ENCODE assay signal across 22 cellular contexts in the genomic region with DNA sequence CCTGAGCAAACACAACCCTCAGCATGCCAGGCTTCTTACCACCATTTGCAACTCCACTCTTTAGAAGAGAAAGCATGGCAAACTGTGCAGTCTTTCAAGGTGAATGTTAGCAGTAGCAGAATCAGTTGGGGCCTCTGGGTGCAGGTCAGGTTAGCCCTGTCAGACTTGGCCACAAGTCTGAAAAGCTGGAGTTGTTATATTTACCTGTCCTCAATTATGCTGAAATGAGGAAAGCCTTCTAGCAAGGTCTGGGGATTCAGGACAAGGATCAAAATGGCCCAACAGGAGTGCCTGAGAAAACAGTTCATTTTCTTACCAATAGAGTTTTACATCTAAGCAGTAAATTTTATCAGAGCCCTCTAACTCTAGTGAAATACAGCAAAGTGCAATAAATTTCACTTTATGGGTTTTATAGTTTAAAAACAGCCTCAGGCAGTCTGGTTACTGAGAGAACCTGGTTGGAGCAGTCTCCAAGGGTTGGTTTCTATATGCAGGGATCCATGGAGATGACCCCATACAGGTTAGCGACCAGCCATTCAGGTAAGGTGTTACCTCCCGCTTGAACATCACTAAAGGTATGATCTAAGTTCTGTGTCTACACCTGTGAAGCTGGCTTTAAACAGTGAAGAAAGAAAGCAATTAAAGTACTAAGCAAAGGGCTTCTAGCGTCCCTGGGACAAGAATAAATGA.
DNase-seq lines count a peak whose midpoint lies in the region; ATAC-seq and TF ChIP-seq lines count a peak whose summit lies in the region.
"Had no signal": no experiment of that assay in that cellular context is flagged by ENCODE, and none has a peak within 500 bp of the region (broad histone marks: within the 10 kb centered on the region; RNA-seq: fewer than 3 reads in every experiment).

No MANE protein-coding gene starts in this region.

- WGBS in transverse colon (ENCODE audit: low coverage in 1 of 2), 2 donors, result 48 to 59% methylated on average over 3 of the region's 3 CpGs

- H3K27ac Mint-ChIP-seq in MCF 10A (ENCODE audit: low read depth, unreplicated experiment) (no peak overlapping the region), mesothelial cell of epicardium (peak overlapping the region; percentile 84)
- H3K27ac Mint-ChIP-seq: B cell; CD4-positive, CD25-positive, alpha-beta regulatory T cell; CD8-positive, alpha-beta T cell had no signal

- CTCF ChIA-PET in MCF 10A (lab: Yijun Ruan, JAX), result no interaction called here
- CTCF ChIA-PET in HEK293T (lab: Yijun Ruan, JAX), result no interaction called here

- H3K36me3 Mint-ChIP-seq in MCF 10A (ENCODE audit: insufficient read depth, unreplicated experiment) (no peaks in the 10 kb centered on the region), mesothelial cell of epicardium (peaks cover 2% of the 10 kb centered on the region)
- H3K36me3 Mint-ChIP-seq: CD4-positive, CD25-positive, alpha-beta regulatory T cell; CD8-positive, alpha-beta T cell had no signal

- in situ Hi-C loops in T47D (cut with HindIII; ENCODE audit: low pct_unique_long_range_greater_than_20kb, low sequenced_read_pairs) (no loop called here), transverse colon (cut with MboI; ENCODE audit: low pct_ligation_motif_present in 1 of 4, low pct_unique_long_range_greater_than_20kb in 1 of 4, low sequenced_read_pairs in 3 of 4) (no loop called here)

- TF ChIP-seq CTCF in MCF 10A (IDR thresholded peaks at IDR 0.05; ENCODE audit: unreplicated experiment) (no peak), mesothelial cell of epicardium (IDR thresholded peaks at IDR 0.05; ENCODE audit: unreplicated experiment) (no peak), transverse colon (IDR thresholded peaks at IDR 0.05) (no peak)

- ATAC-seq in left colon (peak; percentile 22), HG02938 (IDR thresholded peaks at IDR 0.05; ENCODE audit: unreplicated experiment) (no peak)
- ATAC-seq: CD8-positive, alpha-beta T cell; GM12878 had no signal

- no TSS peak for BruUV-seq in MCF 10A (replicated peaks; lab: Mats Ljungman, UMichigan)

- no peaks in the 10 kb centered on the region for H3K36me3 ChIP-seq in transverse colon
- H3K36me3 ChIP-seq: BLaER1, HAP-1 had no signal

- no peaks in the 10 kb centered on the region for H3K27me3 ChIP-seq in transverse colon
- H3K27me3 ChIP-seq: BLaER1 had no signal

- H3K4me3 Mint-ChIP-seq in MCF 10A (ENCODE audit: unreplicated experiment), result no peak overlapping the region
- H3K4me3 Mint-ChIP-seq in mesothelial cell of epicardium, result no peak overlapping the region
- H3K4me3 Mint-ChIP-seq: B cell; CD4-positive, CD25-positive, alpha-beta regulatory T cell; CD8-positive, alpha-beta T cell had no signal

- intact Hi-C loops in MCF 10A (cut with micrococcal nuclease), result no loop called here
- intact Hi-C loops in left colon (cut with DNase I, micrococcal nuclease), result no loop called here
- intact Hi-C loops in transverse colon (cut with DNase I; ENCODE audit: low total_unique reads), result no loop called here

- no peaks in the 10 kb centered on the region for H3K4me1 Mint-ChIP-seq in MCF 10A (ENCODE audit: insufficient read depth, unreplicated experiment)
- H3K4me1 Mint-ChIP-seq in mesothelial cell of epicardium, result peaks cover 20% of the 10 kb centered on the region
- H3K4me1 Mint-ChIP-seq: B cell; CD4-positive, CD25-positive, alpha-beta regulatory T cell had no signal

- no peaks in the 10 kb centered on the region for H3K9me3 ChIP-seq in transverse colon
- H3K9me3 ChIP-seq: BLaER1, Caco-2, HAP-1 had no signal

- no peak overlapping the region for H3K27ac ChIP-seq in transverse colon
- H3K27ac ChIP-seq: 22Rv1, BLaER1, C4-2B had no signal

- no peak for TF ChIP-seq EP300 in transverse colon (IDR thresholded peaks at IDR 0.05; ENCODE audit: low read depth)

- POLR2A ChIA-PET in MCF 10A (lab: Yijun Ruan, JAX) (no interaction called here), HEK293T (lab: Yijun Ruan, JAX) (no interaction called here)

- no peak for TF ChIP-seq POLR2A in transverse colon (IDR thresholded peaks at IDR 0.05)

- H3K27me3 Mint-ChIP-seq in MCF 10A (ENCODE audit: insufficient read depth, unreplicated experiment) (peaks cover 52% of the 10 kb centered on the region), mesothelial cell of epicardium (ENCODE audit: low read depth) (no peaks in the 10 kb centered on the region)
- H3K27me3 Mint-ChIP-seq: B cell; CD4-positive, CD25-positive, alpha-beta regulatory T cell had no signal

- peaks cover 0 to 7% (median 0%) of the 10 kb centered on the region in 4 donors for H3K4me1 ChIP-seq in transverse colon
- H3K4me1 ChIP-seq: BLaER1, Caco-2, HAP-1 had no signal

- H3K9me3 Mint-ChIP-seq in MCF 10A (ENCODE audit: unreplicated experiment) (no peaks in the 10 kb centered on the region), mesothelial cell of epicardium (peaks cover 21% of the 10 kb centered on the region)
- H3K9me3 Mint-ChIP-seq: CD8-positive, alpha-beta T cell had no signal

- peak; percentile 37 to 78 for DNase-seq in T47D (ENCODE audit: low read depth in 1 of 2, low spot score in 1 of 2)
- no peak for DNase-seq in MCF 10A (ENCODE audit: unreplicated experiment)
- DNase-seq in HEK293T (ENCODE audit: extremely low spot score), result peak; percentile 23
- no peak for DNase-seq in left colon
- no peak for DNase-seq in mesothelial cell of epicardium (ENCODE audit: low spot score in 2 of 2, unreplicated experiment in 2 of 2)
- DNase-seq in transverse colon, result no peak
- no peak for DNase-seq in putamen (ENCODE audit: low spot score)
- DNase-seq: Caco-2; CD4-positive, CD25-positive, alpha-beta regulatory T cell; CD8-positive, alpha-beta T cell; DMS153; DMS79; EL; GDM1; GOT3 had no signal

- no peak overlapping the region for H3K4me3 ChIP-seq in transverse colon
- H3K4me3 ChIP-seq: BLaER1, GM12878, HAP-1 had no signal

TF ChIP-seq in HEK293T, 16 proteins besides CTCF, POLR2A, EP300 and RAD21:
- TF ChIP-seq ARNT (IDR thresholded peaks at IDR 0.05) (no peak), SP1 (IDR thresholded peaks at IDR 0.05) (no peak), HDGF (IDR thresholded peaks at IDR 0.05; ENCODE audit: borderline replicate concordance) (no peak), BHLHE40 (IDR thresholded peaks at IDR 0.05; ENCODE audit: borderline replicate concordance) (no peak), ZNF384 (IDR thresholded peaks at IDR 0.05) (no peak), ELF4 (IDR thresholded peaks at IDR 0.05) (no peak)
- TF ChIP-seq, protein P1, sequence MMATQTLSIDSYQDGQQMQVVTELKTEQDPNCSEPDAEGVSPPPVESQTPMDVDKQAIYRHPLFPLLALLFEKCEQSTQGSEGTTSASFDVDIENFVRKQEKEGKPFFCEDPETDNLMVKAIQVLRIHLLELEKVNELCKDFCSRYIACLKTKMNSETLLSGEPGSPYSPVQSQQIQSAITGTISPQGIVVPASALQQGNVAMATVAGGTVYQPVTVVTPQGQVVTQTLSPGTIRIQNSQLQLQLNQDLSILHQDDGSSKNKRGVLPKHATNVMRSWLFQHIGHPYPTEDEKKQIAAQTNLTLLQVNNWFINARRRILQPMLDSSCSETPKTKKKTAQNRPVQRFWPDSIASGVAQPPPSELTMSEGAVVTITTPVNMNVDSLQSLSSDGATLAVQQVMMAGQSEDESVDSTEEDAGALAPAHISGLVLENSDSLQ (IDR thresholded peaks at IDR 0.05), result peak; percentile 64

Comparison
In these comparisons a context has a peak if more than half of its experiments do, and no peak if none do; other contexts are left out.
1. DNase-seq: peak in T47D (2 of 2) and HEK293T (single experiment); none in MCF 10A (single experiment), left colon (0 of 2), mesothelial cell of epicardium (0 of 2), transverse colon (single experiment) and putamen (single experiment).